Comparison of ENCODE assay signal across 17 cellular contexts in the genomic region with DNA sequence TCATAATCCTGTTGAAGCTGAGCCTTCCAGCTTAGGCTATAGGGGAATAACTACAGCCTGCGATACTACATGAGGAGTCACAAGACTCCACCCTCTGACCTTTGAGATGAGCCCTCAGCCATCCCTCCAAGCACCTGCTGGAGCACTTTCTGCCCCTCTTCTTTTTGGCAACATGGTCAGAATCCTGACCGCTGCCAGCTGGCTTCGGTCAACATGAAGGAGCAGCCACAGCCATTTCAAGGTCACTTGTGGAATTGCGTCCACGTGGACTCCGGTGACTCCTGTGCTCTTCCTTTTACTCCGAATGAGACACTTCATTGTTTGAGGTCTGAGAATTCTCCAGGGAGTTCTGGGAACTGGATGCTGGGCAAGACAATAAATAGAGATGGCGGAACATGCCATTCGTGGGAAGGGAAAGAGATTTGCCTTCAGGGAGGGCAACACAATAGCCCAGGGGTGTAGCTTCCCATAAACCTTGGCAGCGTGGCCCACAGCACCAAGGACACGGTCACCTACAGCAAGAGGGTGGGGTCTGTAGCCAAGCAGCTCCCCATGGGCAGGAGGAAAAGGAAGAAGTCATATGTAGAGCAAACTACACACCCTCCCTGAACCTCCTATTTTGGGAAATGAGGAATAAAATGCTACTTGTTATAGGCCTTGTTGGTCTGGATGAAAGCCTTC.
DNase-seq lines count a peak whose midpoint lies in the region; ATAC-seq, FAIRE-seq and TF ChIP-seq lines count a peak whose summit lies in the region.
"Had no signal": no experiment of that assay in that cellular context is flagged by ENCODE, and none has a peak within 500 bp of the region (broad histone marks: within the 10 kb centered on the region; RNA-seq: fewer than 3 reads in every experiment).

No MANE protein-coding gene starts in this region.

- peaks cover 1 to 6% of the 10 kb centered on the region in 2 donors for H3K4me1 ChIP-seq in adrenal gland (replicated peaks in 1 of 2)
- peaks cover 3 to 29% (median 10%) of the 10 kb centered on the region in 5 donors for H3K4me1 ChIP-seq in subcutaneous abdominal adipose tissue (ENCODE audit: control insufficient read depth in 5 of 5, insufficient read depth in 5 of 5, low read length in 5 of 5)

- H3K9me3 ChIP-seq in adrenal gland (replicated peaks in 1 of 3), result no peaks in the 10 kb centered on the region
- H3K9me3 ChIP-seq in subcutaneous abdominal adipose tissue (ENCODE audit: control insufficient read depth in 5 of 5, low read length in 5 of 5), result no peaks in the 10 kb centered on the region
- H3K9me3 ChIP-seq: uterus had no signal

- WGBS in adrenal gland, 4 donors, result 54 to 71% (median 57%) methylated on average over 10 to 11 of the region's 11 CpGs

- H3K9ac ChIP-seq in subcutaneous abdominal adipose tissue (ENCODE audit: low read length in 5 of 5), result no peak overlapping the region

- H3K27me3 ChIP-seq in adrenal gland (no peaks in the 10 kb centered on the region), subcutaneous abdominal adipose tissue (ENCODE audit: control insufficient read depth in 5 of 5, insufficient read depth in 4 of 5, low read length in 5 of 5) (peaks cover 0 to 3% (median 0%) of the 10 kb centered on the region in 5 donors)
- H3K27me3 ChIP-seq: uterus had no signal

- intact Hi-C loops in Right ventricle myocardium superior (cut with DNase I), result no loop called here
- intact Hi-C loops in Right ventricle myocardium inferior (cut with DNase I), result no loop called here
- intact Hi-C loops in adrenal gland (cut with DNase I), result no loop called here

- no peak for TF ChIP-seq POLR2A in adrenal gland (IDR thresholded peaks at IDR 0.05)

- ATAC-seq in Right ventricle myocardium superior (ENCODE audit: poor library complexity) (peak; percentile 13), Right ventricle myocardium inferior (no peak), GM19395 (IDR thresholded peaks at IDR 0.05; ENCODE audit: unreplicated experiment) (no peak)
- ATAC-seq: sciatic nerve had no signal

- H3K36me3 ChIP-seq in adrenal gland (replicated peaks in 1 of 2) (no peaks in the 10 kb centered on the region), subcutaneous abdominal adipose tissue (ENCODE audit: control insufficient read depth in 5 of 5, insufficient read depth in 5 of 5, low read length in 5 of 5) (no peaks in the 10 kb centered on the region)
- H3K36me3 ChIP-seq: uterus had no signal

- H3K4me3 ChIP-seq in adrenal gland, result no peak overlapping the region
- H3K4me3 ChIP-seq in subcutaneous abdominal adipose tissue (ENCODE audit: low read depth in 1 of 5, low read length in 5 of 5), result no peak overlapping the region
- H3K4me3 ChIP-seq: uterus had no signal

- DNase-seq in Right ventricle myocardium superior (no peak), Right ventricle myocardium inferior (ENCODE audit: missing footprints) (no peak), adrenal gland (peak in 6 of 7 donors; percentile 64 to 75 (median 73)), myocyte (ENCODE audit: low read depth) (peak; percentile 95), COLO668 (lab: John Stamatoyannopoulos, UW; ENCODE audit: unreplicated experiment) (no peak), GM19239 (ENCODE audit: insufficient read length, low spot score) (no peak)
- DNase-seq: ACHN, cortex of kidney, GF-D8, kidney glomerular epithelial cell, NCI-H2029, NCI-H524, SIG-M5, uterus had no signal

- peak overlapping the region in 1 of 5 donors; percentile 22 for H3K27ac ChIP-seq in adrenal gland
- H3K27ac ChIP-seq in subcutaneous abdominal adipose tissue (ENCODE audit: low read depth, low read length), result peak overlapping the region; percentile 57

- no peak for TF ChIP-seq CTCF in adrenal gland (IDR thresholded peaks at IDR 0.05)

- no peak for FAIRE-seq in GM19239 (lab: Jason Lieb, UNC)

Comparison
In these comparisons a context has a peak if more than half of its experiments do, and no peak if none do; other contexts are left out.
1. DNase-seq: peak in adrenal gland (6 of 7) and myocyte (single experiment); none in Right ventricle myocardium superior (single experiment), Right ventricle myocardium inferior (single experiment), COLO668 (single experiment) and GM19239 (single experiment).